8 cellular contexts compared by ENCODE assay signal in the genomic region with DNA sequence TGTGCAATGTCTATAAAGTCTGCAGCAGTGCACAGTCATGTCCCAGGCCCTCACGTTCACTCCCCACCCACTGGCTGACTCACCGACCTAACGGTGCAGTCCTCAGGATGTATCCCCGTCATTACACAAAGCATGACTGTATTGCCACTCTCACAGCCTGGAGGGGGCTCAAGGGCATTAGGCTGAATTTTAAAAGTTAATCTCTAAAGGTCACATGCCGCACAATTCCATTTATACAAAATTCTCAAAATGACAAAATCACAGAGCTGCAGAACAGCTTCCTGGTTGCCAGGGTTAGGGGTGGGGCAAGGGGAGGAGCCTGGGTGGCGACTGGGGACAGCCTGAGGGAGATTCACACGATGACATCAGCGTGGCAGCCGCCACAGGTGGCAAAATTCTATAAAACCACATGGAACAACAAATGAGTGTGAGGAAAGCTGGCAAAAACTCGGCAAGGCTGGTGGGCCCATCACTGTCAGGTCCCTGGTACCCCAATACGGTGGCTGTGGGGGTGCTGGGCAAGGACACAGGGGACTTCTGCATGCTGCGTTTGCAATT.
A peak's percentile ranks its signal among the peaks of the same experiment; 100 is the strongest.
DNase-seq lines count a peak whose midpoint lies in the region; ATAC-seq and TF ChIP-seq lines count a peak whose summit lies in the region.

No MANE protein-coding gene starts in this region.

- H3K27me3 ChIP-seq in DND-41 (ENCODE audit: insufficient read depth, low read length, poor library complexity) = no peaks in the 10 kb centered on the region
- no peaks in the 10 kb centered on the region for H3K27me3 ChIP-seq in gastroesophageal sphincter

- peak overlapping the region; percentile 38 for H3K9ac ChIP-seq in DND-41 (ENCODE audit: low read depth, low read length)

- H3K36me3 Mint-ChIP-seq in activated T-helper 1 cell treated with anti-CD3 and anti-CD28 coated beads, Interleukin-12 subunit alpha, Interleukin-12 subunit beta, Interleukin-2, Interleukin-4 antibody, amounts not matched to agents 30 ng/mL and 10 ng/mL and 1 ng/mL, durations not matched to agents 14 hours and 24 hours and 36 hours (ENCODE audit: low read depth) = no peaks in the 10 kb centered on the region

- peak overlapping the region; percentile 21; the same call in 1 of the 2 replicates for H2AFZ ChIP-seq in DND-41 (ENCODE audit: low read depth, low read length)

- H3K4me3 Mint-ChIP-seq in activated T-helper 1 cell treated with anti-CD3 and anti-CD28 coated beads, Interleukin-12 subunit alpha, Interleukin-12 subunit beta, Interleukin-2, Interleukin-4 antibody, amounts not matched to agents 30 ng/mL and 10 ng/mL and 1 ng/mL, durations not matched to agents 14 hours and 24 hours and 36 hours = peak overlapping the region; percentile 53

- H3K36me3 ChIP-seq in DND-41 (ENCODE audit: insufficient read depth, low read length) = no peaks in the 10 kb centered on the region
- H3K36me3 ChIP-seq in gastroesophageal sphincter = no peaks in the 10 kb centered on the region

- no peak for TF ChIP-seq CTCF in DND-41 (IDR thresholded peaks at IDR 0.05; ENCODE audit: borderline replicate concordance, extremely low read depth, low read length, poor library complexity, severe bottlenecking)
- TF ChIP-seq CTCF in RWPE1 (conservative IDR thresholded peaks at IDR 0.05; ENCODE audit: low read depth) = no peak
- TF ChIP-seq CTCF in gastroesophageal sphincter (IDR thresholded peaks at IDR 0.05) = no peak

- H3K4me1 ChIP-seq in DND-41 (ENCODE audit: insufficient read depth, low read length) (peaks cover 31% of the 10 kb centered on the region), gastroesophageal sphincter (no peaks in the 10 kb centered on the region)

- H3K27ac ChIP-seq in DND-41 (ENCODE audit: low read length) (peak overlapping the region; percentile 56), RWPE1 (peak overlapping the region; percentile 64), gastroesophageal sphincter (no peak overlapping the region)

- H3K4me1 Mint-ChIP-seq in activated T-helper 1 cell treated with anti-CD3 and anti-CD28 coated beads, Interleukin-12 subunit alpha, Interleukin-12 subunit beta, Interleukin-2, Interleukin-4 antibody, amounts not matched to agents 30 ng/mL and 10 ng/mL and 1 ng/mL, durations not matched to agents 14 hours and 24 hours and 36 hours (ENCODE audit: low read depth) = peaks cover 38% of the 10 kb centered on the region

- 36 to 67% methylated on average over 8 to 11 of the region's 12 CpGs for WGBS in gastroesophageal sphincter (ENCODE audit: low coverage in 1 of 2), 2 donors

- no peaks in the 10 kb centered on the region for H4K20me1 ChIP-seq in DND-41 (ENCODE audit: insufficient read depth, low read length)

- H3K27me3 Mint-ChIP-seq in activated T-helper 1 cell treated with anti-CD3 and anti-CD28 coated beads, Interleukin-12 subunit alpha, Interleukin-12 subunit beta, Interleukin-2, Interleukin-4 antibody, amounts not matched to agents 30 ng/mL and 10 ng/mL and 1 ng/mL, durations not matched to agents 14 hours and 24 hours and 36 hours (ENCODE audit: insufficient read depth) = peaks cover 11% of the 10 kb centered on the region

- H3K27ac Mint-ChIP-seq in activated T-helper 1 cell treated with anti-CD3 and anti-CD28 coated beads, Interleukin-12 subunit alpha, Interleukin-12 subunit beta, Interleukin-2, Interleukin-4 antibody, amounts not matched to agents 30 ng/mL and 10 ng/mL and 1 ng/mL, durations not matched to agents 14 hours and 24 hours and 36 hours = peak overlapping the region; percentile 61

- ATAC-seq in DND-41 (ENCODE audit: insufficient read depth, low read depth) (peak; percentile 91), left ventricle myocardium superior (peak; percentile 17), GM21447 (IDR thresholded peaks at IDR 0.05; ENCODE audit: unreplicated experiment) (no peak), gastroesophageal sphincter (no peak)

- intact Hi-C loops in activated T-helper 1 cell treated with anti-CD3 and anti-CD28 coated beads, Interleukin-12 subunit alpha, Interleukin-12 subunit beta, Interleukin-2, Interleukin-4 antibody, amounts not matched to agents 30 ng/mL and 10 ng/mL and 1 ng/mL, durations not matched to agents 14 hours and 24 hours and 36 hours (cut with micrococcal nuclease) = loop anchor here (5.0 to 10.0 kb wide), 3 partner anchors 97 to 663 kb away; partner anchors contain the start of genes COPS9 and NDUFA10
- intact Hi-C loops in left ventricle myocardium superior (cut with micrococcal nuclease) = no loop called here

- no peaks in the 10 kb centered on the region for H3K79me2 ChIP-seq in DND-41 (ENCODE audit: insufficient read depth, low read length)

- peak overlapping the region; percentile 47 for H3K4me2 ChIP-seq in DND-41 (ENCODE audit: insufficient read depth, low read length)

- TF ChIP-seq POLR2A in gastroesophageal sphincter (IDR thresholded peaks at IDR 0.05) = no peak

- DNase-seq in DND-41 (peak; percentile 87), RWPE1 (ENCODE audit: low spot score) (peak; percentile 92), left ventricle myocardium superior (no peak), inferior parietal cortex (ENCODE audit: extremely low spot score) (no peak)
- DNase-seq in activated T-helper 1 cell treated with anti-CD3 and anti-CD28 coated beads, Interleukin-12 subunit alpha, Interleukin-12 subunit beta, Interleukin-2, Interleukin-4 antibody, amounts not matched to agents 30 ng/mL and 10 ng/mL and 1 ng/mL, durations not matched to agents 14 hours and 24 hours and 36 hours (ENCODE audit: low spot score) = peak; percentile 48
- DNase-seq in stimulated activated CD4-positive, alpha-beta T cell treated with anti-CD3 and anti-CD28 coated beads, Interleukin-1b, Interleukin-23, amount 100 ng/mL, for 48 hours = peak; percentile 85

- H3K4me3 ChIP-seq in DND-41 (ENCODE audit: low read depth in 1 of 2, low read length in 2 of 2) (peak overlapping the region in 1 of 2 experiments; percentile 31; a peak in 2 of 4 replicates), gastroesophageal sphincter (no peak overlapping the region)

- no peaks in the 10 kb centered on the region for H3K9me3 Mint-ChIP-seq in activated T-helper 1 cell treated with anti-CD3 and anti-CD28 coated beads, Interleukin-12 subunit alpha, Interleukin-12 subunit beta, Interleukin-2, Interleukin-4 antibody, amounts not matched to agents 30 ng/mL and 10 ng/mL and 1 ng/mL, durations not matched to agents 14 hours and 24 hours and 36 hours

- CTCF ChIA-PET in RWPE1 (lab: Yijun Ruan, JAX) = interaction anchor here (0.6 to 1.0 kb wide), 5 partner anchors 18 to 701 kb away, joined by 3 read pairs; no protein-coding TSS in a partner anchor

- H3K9me3 ChIP-seq in DND-41 (ENCODE audit: insufficient read depth, low read length, severe bottlenecking) (peaks cover 6% of the 10 kb centered on the region), gastroesophageal sphincter (no peaks in the 10 kb centered on the region)

- POLR2A ChIA-PET in RWPE1 (lab: Yijun Ruan, JAX; ENCODE audit: low non-redundant PET) = no interaction called here

- no peak for TF ChIP-seq EP300 in gastroesophageal sphincter (IDR thresholded peaks at IDR 0.05)

Comparison
In these comparisons a context has a peak if more than half of its experiments do, and no peak if none do; other contexts are left out.
1. ATAC-seq: peak in DND-41 (single experiment) and left ventricle myocardium superior (single experiment); none in GM21447 (single experiment) and gastroesophageal sphincter (single experiment).
2. DNase-seq: peak in DND-41 (single experiment), RWPE1 (single experiment), activated T-helper 1 cell treated with anti-CD3 and anti-CD28 coated beads, Interleukin-12 subunit alpha, Interleukin-12 subunit beta, Interleukin-2, Interleukin-4 antibody, amounts not matched to agents 30 ng/mL and 10 ng/mL and 1 ng/mL, durations not matched to agents 14 hours and 24 hours and 36 hours (single experiment) and stimulated activated CD4-positive, alpha-beta T cell treated with anti-CD3 and anti-CD28 coated beads, Interleukin-1b, Interleukin-23, amount 100 ng/mL, for 48 hours (single experiment); none in left ventricle myocardium superior (single experiment) and inferior parietal cortex (single experiment).
3. H3K27ac ChIP-seq: peak in DND-41 (single experiment) and RWPE1 (single experiment); none in gastroesophageal sphincter (0 of 4).